Comparison of ENCODE assay signal across 1 cellular context in genomic region chr11:56841210-56841810, GRCh38.
TF ChIP-seq lines count a peak whose summit lies in the region.

No MANE protein-coding gene starts in this region.

TF ChIP-seq in Ishikawa, 13 proteins besides CTCF, POLR2A, EP300 and RAD21 (continued from another document):
- TF ChIP-seq REST (IDR thresholded peaks at IDR 0.05; ENCODE audit: low read depth) (no peak), TEAD4 (IDR thresholded peaks at IDR 0.05) (no peak), YY1 (IDR thresholded peaks at IDR 0.05; ENCODE audit: low read depth) (no peak), CREB1 (IDR thresholded peaks at IDR 0.05; ENCODE audit: low read depth) (no peak), ZBTB7A (IDR thresholded peaks at IDR 0.05; ENCODE audit: low read depth) (no peak), TAF1 (IDR thresholded peaks at IDR 0.05; ENCODE audit: low read depth) (no peak), FOXM1 (IDR thresholded peaks at IDR 0.05; ENCODE audit: borderline replicate concordance, low read depth) (no peak)
